Comparison of ENCODE assay signal across 12 cellular contexts in genomic region chr17:40539711-40540411, GRCh38. TPM values are rescaled to one million over a fixed set of nuclear protein-coding genes. Genes with fewer than 3 reads are reported as not detected.
DNase-seq lines count a peak whose midpoint lies in the region; FAIRE-seq and TF ChIP-seq lines count a peak whose summit lies in the region.
"Had no signal": no experiment of that assay in that cellular context is flagged by ENCODE, and none has a peak within 500 bp of the region (broad histone marks: within the 10 kb centered on the region; RNA-seq: fewer than 3 reads in every experiment).

No MANE protein-coding gene starts in this region.

- no peak for TF ChIP-seq POLR2A in H1 (IDR thresholded peaks at IDR 0.05; ENCODE audit: control extremely low read depth in 1 of 2, low read depth in 2 of 2, low read length in 2 of 2)
- TF ChIP-seq POLR2A in vagina (IDR thresholded peaks at IDR 0.05): no peak

- H3K56ac ChIP-seq in H1 (replicated peaks; ENCODE audit: insufficient read length, low read depth, low read length): no peak overlapping the region

- H3K9ac ChIP-seq in H1 (replicated peaks in 1 of 4; ENCODE audit: extremely low read depth in 1 of 4, low read depth in 3 of 4, low read length in 3 of 4): no peak overlapping the region

- H3K4ac ChIP-seq in H1 (replicated peaks; ENCODE audit: insufficient read length, low read depth, low read length): no peak overlapping the region

- peak overlapping the region; percentile 74 for H3K4me3 Mint-ChIP-seq in activated naive CD4-positive, alpha-beta T cell treated with anti-CD3 and anti-CD28 coated beads, Interleukin-2, amount 50 U/mL, for 24 hours
- H3K4me3 Mint-ChIP-seq in nephron: peak overlapping the region in 1 of 3 experiments; percentile 50
- H3K4me3 Mint-ChIP-seq: type B pancreatic cell, WTC11 had no signal

- H3K14ac ChIP-seq in H1 (ENCODE audit: insufficient read length): no peak overlapping the region

- H3K4me2 ChIP-seq in H1 (ENCODE audit: insufficient read depth in 1 of 2, low read depth in 2 of 2, low read length in 2 of 2): no peak overlapping the region

- no peaks in the 10 kb centered on the region for H3K27me3 Mint-ChIP-seq in activated naive CD4-positive, alpha-beta T cell treated with anti-CD3 and anti-CD28 coated beads, Interleukin-2, amount 50 U/mL, for 24 hours
- H3K27me3 Mint-ChIP-seq in nephron (ENCODE audit: low read depth): no peaks in the 10 kb centered on the region

- CTCF ChIA-PET in H1 (lab: Charles Lee; ENCODE audit: partially characterized antibody): interaction anchor here (0.5 to 19.4 kb wide), 17 partner anchors 10 to 541 kb away, joined by 3 to 435 read pairs (median 4); partner anchors contain the start of gene IGFBP4

- H2BK12ac ChIP-seq in H1 (ENCODE audit: low read depth, low read length): 0 out of 2 replicates have a peak overlapping the region, but pooled peaks have one; percentile 28

- peaks cover 0 to 1% of the 10 kb centered on the region in 2 experiments for H4K20me1 ChIP-seq in H1 (replicated peaks in 1 of 2; ENCODE audit: control insufficient read depth in 1 of 2, insufficient read depth in 2 of 2, low read length in 2 of 2)

- TF ChIP-seq EP300 in H1 (IDR thresholded peaks at IDR 0.05; ENCODE audit: borderline replicate concordance in 1 of 2, low read depth in 2 of 2, low read length in 2 of 2): no peak

- peak overlapping the region; percentile 80; the same call in 1 of the 2 replicates for H2BK20ac ChIP-seq in H1 (ENCODE audit: low read length)

- no peak overlapping the region for H3K18ac ChIP-seq in H1 (ENCODE audit: extremely low read depth, low read length)

- no peaks in the 10 kb centered on the region for H3K9me3 Mint-ChIP-seq in activated naive CD4-positive, alpha-beta T cell treated with anti-CD3 and anti-CD28 coated beads, Interleukin-2, amount 50 U/mL, for 24 hours
- H3K9me3 Mint-ChIP-seq in nephron: no peaks in the 10 kb centered on the region
- H3K9me3 Mint-ChIP-seq: type B pancreatic cell, WTC11 had no signal

- H3K23ac ChIP-seq in H1 (ENCODE audit: insufficient read length): no peak overlapping the region

- H3K4me3 ChIP-seq in H1 (ENCODE audit: extremely low read depth in 1 of 4, insufficient read depth in 2 of 4, low read depth in 3 of 4, low read length in 4 of 4): no peak overlapping the region
- no peak overlapping the region for H3K4me3 ChIP-seq in vagina

- 91% methylated on average over 9 of the region's 9 CpGs; no CpG with 5 or more reads in 1 of the 2 experiments for WGBS in H1 (ENCODE audit: extremely low coverage in 1 of 2, insufficient coverage in 1 of 2, insufficient read length in 1 of 2, insufficient replicate concordance in 2 of 2, low coverage in 1 of 2, low lambda C conversion rate in 2 of 2, missing lambda C conversion rate in 1 of 2), 2 experiments

- no peak overlapping the region for H2BK120ac ChIP-seq in H1 (replicated peaks; ENCODE audit: low read depth, low read length)

- H3K4me1 ChIP-seq in H1 (replicated peaks in 1 of 4; ENCODE audit: control insufficient read depth in 3 of 4, insufficient read depth in 4 of 4, low read length in 3 of 4) (peaks cover 2 to 9% (median 5%) of the 10 kb centered on the region in 4 experiments; a peak in 6 of 7 replicates), vagina (peaks cover 82% of the 10 kb centered on the region)

- DNase-seq in activated naive CD4-positive, alpha-beta T cell (lab: John Stamatoyannopoulos, UW): no peak
- no peak for DNase-seq in H1 (ENCODE audit: low read depth in 1 of 2, low spot score in 2 of 2)
- DNase-seq in vagina (ENCODE audit: extremely low spot score in 2 of 2): no peak
- DNase-seq in NAMALWA (ENCODE audit: low spot score): no peak
- DNase-seq in cerebellar nuclear complex (lab: John Stamatoyannopoulos, UW): no peak
- no peak for DNase-seq in stimulated activated CD4-positive, alpha-beta T cell treated with anti-CD3 and anti-CD28 coated beads, Interleukin-2, amount 100 ng/mL, for 48 hours
- DNase-seq: NCI-H1417 had no signal

- no peak overlapping the region for H2BK5ac ChIP-seq in H1 (ENCODE audit: low read depth, low read length)

- no peaks in the 10 kb centered on the region; a peak in 1 of 7 replicates for H3K27me3 ChIP-seq in H1 (replicated peaks in 1 of 4; ENCODE audit: control insufficient read depth in 3 of 4, extremely low read depth in 1 of 4, insufficient read depth in 3 of 4, low read length in 3 of 4)
- no peaks in the 10 kb centered on the region for H3K27me3 ChIP-seq in vagina

- H3K36me3 ChIP-seq in H1 (ENCODE audit: control insufficient read depth in 2 of 4, insufficient read depth in 4 of 4, low read length in 3 of 4) (no peaks in the 10 kb centered on the region), vagina (no peaks in the 10 kb centered on the region)

- TF ChIP-seq RAD21 in H1 (IDR thresholded peaks at IDR 0.05 in 1 of 2, conservative IDR thresholded peaks at IDR 0.05 in 1 of 2; ENCODE audit: low read depth in 2 of 2, low read length in 2 of 2): no peak

- H3K79me2 ChIP-seq in H1 (ENCODE audit: control insufficient read depth in 1 of 2, insufficient read depth in 2 of 2, low read length in 2 of 2): no peaks in the 10 kb centered on the region

- no peaks in the 10 kb centered on the region for H3K23me2 ChIP-seq in H1 (ENCODE audit: low read depth, low read length)

- TF ChIP-seq CTCF in H1 (IDR thresholded peaks at IDR 0.05; ENCODE audit: control extremely low read depth in 1 of 3, insufficient read depth in 1 of 3, low read depth in 1 of 3, low read length in 3 of 3) (no peak), nephron (IDR thresholded peaks at IDR 0.05; ENCODE audit: unreplicated experiment in 3 of 3) (no peak), vagina (IDR thresholded peaks at IDR 0.05) (no peak)

- H3K27ac ChIP-seq in H1 (ENCODE audit: low read depth, low read length): no peak overlapping the region
- peak overlapping the region; percentile 91 for H3K27ac ChIP-seq in vagina

- intact Hi-C loops in vagina (cut with DNase I): loop anchor here (5.0 kb wide), 1 partner anchor 53 kb away; no protein-coding TSS in a partner anchor

- H4K8ac ChIP-seq in H1 (ENCODE audit: extremely low read depth, insufficient read depth, low read length): no peak overlapping the region

- no peak overlapping the region for H2AK5ac ChIP-seq in H1 (ENCODE audit: low read depth, low read length)

- H3K9me3 ChIP-seq in H1 (ENCODE audit: insufficient read depth in 2 of 2, low read depth in 1 of 2, low read length in 1 of 2) (no peaks in the 10 kb centered on the region), vagina (no peaks in the 10 kb centered on the region)

- peak overlapping the region; percentile 88; the same call in 1 of the 2 replicates for H2BK15ac ChIP-seq in H1 (ENCODE audit: low read length)

- peaks cover 88% of the 10 kb centered on the region for H3K4me1 Mint-ChIP-seq in activated naive CD4-positive, alpha-beta T cell treated with anti-CD3 and anti-CD28 coated beads, Interleukin-2, amount 50 U/mL, for 24 hours
- peaks cover 70% of the 10 kb centered on the region for H3K4me1 Mint-ChIP-seq in nephron

- H3K36me3 Mint-ChIP-seq in activated naive CD4-positive, alpha-beta T cell treated with anti-CD3 and anti-CD28 coated beads, Interleukin-2, amount 50 U/mL, for 24 hours: no peaks in the 10 kb centered on the region
- H3K36me3 Mint-ChIP-seq in nephron (ENCODE audit: low read depth): no peaks in the 10 kb centered on the region
- H3K36me3 Mint-ChIP-seq: type B pancreatic cell, WTC11 had no signal

- H4K5ac ChIP-seq in H1 (ENCODE audit: insufficient read length, low read depth, low read length): no peak overlapping the region

- no peak for FAIRE-seq in H1 (lab: Jason Lieb, UNC)

- H3K27ac Mint-ChIP-seq in activated naive CD4-positive, alpha-beta T cell treated with anti-CD3 and anti-CD28 coated beads, Interleukin-2, amount 50 U/mL, for 24 hours: peak overlapping the region; percentile 89
- peak overlapping the region; percentile 57 to 99 (median 99) for H3K27ac Mint-ChIP-seq in nephron
- H3K27ac Mint-ChIP-seq: type B pancreatic cell, WTC11 had no signal

- no peak overlapping the region for H4K91ac ChIP-seq in H1 (replicated peaks; ENCODE audit: insufficient read length, low read length)

- H2AFZ ChIP-seq in H1 (ENCODE audit: low read length): no peak overlapping the region

- POLR2A ChIA-PET in H1 (lab: Charles Lee; ENCODE audit: partially characterized antibody): interaction anchor here (0.5 to 1.6 kb wide), 4 partner anchors 13 to 217 kb away, joined by 3 read pairs; no protein-coding TSS in a partner anchor

- no peaks in the 10 kb centered on the region for H3K79me1 ChIP-seq in H1 (ENCODE audit: low read depth, low read length)

TF ChIP-seq in H1, 55 proteins besides CTCF, POLR2A, EP300 and RAD21 (continues in another document):
- TF ChIP-seq E2F6 (IDR thresholded peaks at IDR 0.05) (no peak), TBP (IDR thresholded peaks at IDR 0.05; ENCODE audit: low read depth, low read length) (no peak), CBX8 (IDR thresholded peaks at IDR 0.05; ENCODE audit: borderline replicate concordance, low read depth, low read length) (no peak), SUZ12 (IDR thresholded peaks at IDR 0.05; ENCODE audit: low read length) (no peak)

RNA-seq across cellular contexts. Expression of gene CCR7, which starts 25.4 kb away (rescaled TPM):
- 0.17 TPM in 1 of 2 replicates, not detected in the other for total RNA-seq in H1 (2021; fragmentation: NEBNext Ultra II Directional; extraction: Animal tissue kit (Norgen Biotek cat#: 25700))
- polyA plus RNA-seq in H1 (2011; rRNA removed): 0.12 and 0.28 TPM in 2 replicates
- 0.16 TPM for polyA plus RNA-seq in H1 (2011; cell fraction: cytosol; rRNA removed)
- 0.27 TPM for polyA plus RNA-seq in H1 (2011; cell fraction: nucleus; rRNA removed)
- polyA plus RNA-seq in H1 (2012, experiment 1 of 2): 0.11 to 0.33 TPM in 2 of 4 replicates, not detected in the others
- polyA plus RNA-seq in H1 (2012, experiment 2 of 2): 0.14 TPM
- 0.30 TPM for polyA plus RNA-seq in H1 (2013, experiment 1 of 2)
- polyA plus RNA-seq in H1 (2013, experiment 2 of 2): 0.24 TPM
- polyA minus RNA-seq in H1 (2011; rRNA and poly(A)+ RNA removed): not detected in 2 replicates
- not detected for polyA minus RNA-seq in H1 (2011; cell fraction: cytosol; rRNA and poly(A)+ RNA removed)
- not detected for polyA minus RNA-seq in H1 (2011; cell fraction: nucleus; rRNA and poly(A)+ RNA removed)
- total RNA-seq in vagina: not detected
- total RNA-seq: lung microvascular endothelial cell had no signal

RNA-seq across cellular contexts. Expression of gene TNS4, which starts 38.4 kb away (rescaled TPM):
- total RNA-seq in H1 (2021; fragmentation: NEBNext Ultra II Directional; extraction: Animal tissue kit (Norgen Biotek cat#: 25700)): 0.20 and 0.80 TPM in 2 replicates
- 0.21 and 0.39 TPM in 2 replicates for polyA plus RNA-seq in H1 (2011; rRNA removed)
- polyA plus RNA-seq in H1 (2011; cell fraction: cytosol; rRNA removed): 0.49 TPM
- polyA plus RNA-seq in H1 (2011; cell fraction: nucleus; rRNA removed): 0.54 TPM
- polyA plus RNA-seq in H1 (2012, experiment 1 of 2): 0.21 to 0.76 TPM (median 0.30 TPM) in 4 replicates
- polyA plus RNA-seq in H1 (2012, experiment 2 of 2): 0.10 TPM
- polyA plus RNA-seq in H1 (2013, experiment 1 of 2): 0.39 TPM
- 0.63 TPM for polyA plus RNA-seq in H1 (2013, experiment 2 of 2)
- 0.60 and 0.66 TPM in 2 replicates for polyA minus RNA-seq in H1 (2011; rRNA and poly(A)+ RNA removed)
- polyA minus RNA-seq in H1 (2011; cell fraction: cytosol; rRNA and poly(A)+ RNA removed): not detected
- polyA minus RNA-seq in H1 (2011; cell fraction: nucleus; rRNA and poly(A)+ RNA removed): 0.90 TPM
- 296 TPM for total RNA-seq in vagina
- total RNA-seq: lung microvascular endothelial cell had no signal

Comparison
In these comparisons a context has a peak if more than half of its experiments do, and no peak if none do; other contexts are left out.
1. RNA of gene TNS4, which starts 38.4 kb away (total RNA-seq): 296 TPM in vagina (single experiment); 0.20 to 0.80 TPM in H1; every median in the first group is over 100 times any median in the second.